In genomic region chr16:10552998-10553491, GRCh38 we compare ENCODE assay signal across 8 cellular contexts. TPM values are rescaled to one million over a fixed set of nuclear protein-coding genes. Genes with fewer than 3 reads are reported as not detected.
A peak's percentile ranks its signal among the peaks of the same experiment; 100 is the strongest.
DNase-seq lines count a peak whose midpoint lies in the region; ATAC-seq lines count a peak whose summit lies in the region.

No MANE protein-coding gene starts in this region.

- H3K36me3 Mint-ChIP-seq in stimulated activated effector memory CD8-positive, alpha-beta T cell treated with anti-CD3 and anti-CD28 coated beads, Interleukin-12 subunit alpha, Interleukin-12 subunit beta, amount 100 ng/mL, for 72 hours: no peaks in the 10 kb centered on the region

- peak; percentile 80 for ATAC-seq in GM21528 (IDR thresholded peaks at IDR 0.05; ENCODE audit: low FRiP score, unreplicated experiment)
- peak; percentile 85 for ATAC-seq in stimulated activated effector memory CD8-positive, alpha-beta T cell treated with anti-CD3 and anti-CD28 coated beads, Interleukin-12 subunit alpha, Interleukin-12 subunit beta, amount 100 ng/mL, for 72 hours

- peaks cover 10% of the 10 kb centered on the region for H3K4me1 Mint-ChIP-seq in stimulated activated effector memory CD8-positive, alpha-beta T cell treated with anti-CD3 and anti-CD28 coated beads, Interleukin-12 subunit alpha, Interleukin-12 subunit beta, amount 100 ng/mL, for 72 hours

- peak overlapping the region; percentile 57 for H3K4me3 Mint-ChIP-seq in stimulated activated effector memory CD8-positive, alpha-beta T cell treated with anti-CD3 and anti-CD28 coated beads, Interleukin-12 subunit alpha, Interleukin-12 subunit beta, amount 100 ng/mL, for 72 hours

- peaks cover 9% of the 10 kb centered on the region for H3K9me3 Mint-ChIP-seq in stimulated activated effector memory CD8-positive, alpha-beta T cell treated with anti-CD3 and anti-CD28 coated beads, Interleukin-12 subunit alpha, Interleukin-12 subunit beta, amount 100 ng/mL, for 72 hours

- DNase-seq in Daoy (ENCODE audit: low read depth) (peak; percentile 47), NCI-H2227 treated with DMSO at 0.1 percent for 48 hours (lab: John Stamatoyannopoulos, UW) (peak; percentile 4), activated T-helper 1 cell treated with Interleukin-2 at 50 U/mL for 16 hours (ENCODE audit: low read depth) (peak; percentile 4), inferior parietal cortex (ENCODE audit: extremely low spot score) (peak; percentile 12), SW 1271 (lab: John Stamatoyannopoulos, UW) (no peak), NCI-H1436 (lab: John Stamatoyannopoulos, UW) (no peak)
- DNase-seq in stimulated activated effector memory CD8-positive, alpha-beta T cell treated with anti-CD3 and anti-CD28 coated beads, Interleukin-12 subunit alpha, Interleukin-12 subunit beta, amount 100 ng/mL, for 72 hours (ENCODE audit: low spot score in 2 of 2): peak in 1 of 2 donors; percentile 69

- H3K27ac Mint-ChIP-seq in stimulated activated effector memory CD8-positive, alpha-beta T cell treated with anti-CD3 and anti-CD28 coated beads, Interleukin-12 subunit alpha, Interleukin-12 subunit beta, amount 100 ng/mL, for 72 hours: peak overlapping the region; percentile 4

RNA-seq across cellular contexts. Expression of gene EMP2, which starts 27.4 kb away (rescaled TPM):
- 14.2 and 15.5 TPM in 2 replicates for total RNA-seq in Daoy (2014; rRNA removed; shearing (Covaris generic))

Comparison
In these comparisons a context has a peak if more than half of its experiments do, and no peak if none do; other contexts are left out.
1. DNase-seq: peak in Daoy (single experiment), NCI-H2227 treated with DMSO at 0.1 percent for 48 hours (single experiment), activated T-helper 1 cell treated with Interleukin-2 at 50 U/mL for 16 hours (single experiment) and inferior parietal cortex (single experiment); none in SW 1271 (0 of 2) and NCI-H1436 (single experiment).